1 cellular context compared by ENCODE assay signal in the genomic region with DNA sequence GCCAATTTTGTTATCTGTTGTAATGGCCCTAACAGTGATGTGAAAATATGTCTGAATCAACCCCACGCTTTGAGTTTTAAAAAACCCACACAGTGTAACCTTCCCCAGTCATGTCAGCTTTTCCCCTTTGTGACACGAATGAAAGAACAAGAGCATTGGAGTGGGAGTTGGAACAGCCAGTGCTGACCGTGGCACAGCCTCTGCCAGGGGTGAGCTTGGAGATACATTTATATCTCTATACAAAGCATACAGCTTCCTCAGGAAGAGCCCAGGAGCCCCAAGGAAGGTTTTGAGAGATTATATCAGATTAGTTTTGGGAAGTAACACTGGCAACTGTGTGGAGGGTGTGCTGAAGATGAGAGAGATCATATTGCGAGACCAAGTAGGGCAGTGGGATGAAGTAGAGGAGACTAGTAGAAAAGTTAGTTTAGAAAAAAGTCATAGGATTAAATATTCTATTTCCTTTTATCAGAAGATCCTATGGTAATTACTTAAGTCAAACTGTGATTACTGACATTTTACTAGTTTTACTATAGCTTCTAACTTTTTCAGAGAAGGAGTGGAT.
TF ChIP-seq lines count a peak whose summit lies in the region.

No MANE protein-coding gene starts in this region.

TF ChIP-seq in K562, 482 proteins besides CTCF, POLR2A, EP300 and RAD21 (continued from another document and continues in another):
- TF ChIP-seq, protein P1, sequence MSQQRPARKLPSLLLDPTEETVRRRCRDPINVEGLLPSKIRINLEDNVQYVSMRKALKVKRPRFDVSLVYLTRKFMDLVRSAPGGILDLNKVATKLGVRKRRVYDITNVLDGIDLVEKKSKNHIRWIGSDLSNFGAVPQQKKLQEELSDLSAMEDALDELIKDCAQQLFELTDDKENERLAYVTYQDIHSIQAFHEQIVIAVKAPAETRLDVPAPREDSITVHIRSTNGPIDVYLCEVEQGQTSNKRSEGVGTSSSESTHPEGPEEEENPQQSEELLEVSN (IDR thresholded peaks at IDR 0.05; ENCODE audit: borderline replicate concordance in 1 of 2, extremely low read depth in 1 of 2, insufficient read depth in 1 of 2, insufficient read length in 1 of 2, low read depth in 1 of 2, low read length in 1 of 2, poor library complexity in 1 of 2, severe bottlenecking in 1 of 2), result no peak
- TF ChIP-seq HMG20A (CRISPR knock-in tag; conservative IDR thresholded peaks at IDR 0.05) (no peak), DPF2 (IDR thresholded peaks at IDR 0.05) (0 out of 2 replicates have a peak, but pooled peaks have one; percentile 27), SP2 (IDR thresholded peaks at IDR 0.05; ENCODE audit: extremely low read depth, low read depth, low read length, poor library complexity, severe bottlenecking) (no peak), TBL1XR1 (IDR thresholded peaks at IDR 0.05; ENCODE audit: low read length in 2 of 2) (no peak), LARP7 (IDR thresholded peaks at IDR 0.05) (no peak), ZNF253 (CRISPR knock-in tag; conservative IDR thresholded peaks at IDR 0.05) (no peak), IFI16 (CRISPR knock-in tag; IDR thresholded peaks at IDR 0.05) (no peak), MBD2 (IDR thresholded peaks at IDR 0.05; ENCODE audit: borderline replicate concordance, low read depth) (no peak), ZNF699 (CRISPR knock-in tag; IDR thresholded peaks at IDR 0.05; ENCODE audit: insufficient replicate concordance) (no peak), ZNF239 (CRISPR knock-in tag; IDR thresholded peaks at IDR 0.05) (no peak), CHD4 (IDR thresholded peaks at IDR 0.05; ENCODE audit: insufficient read depth, insufficient replicate concordance, low read depth, low read length, poor library complexity, severe bottlenecking) (no peak), ZNF717 (CRISPR knock-in tag; IDR thresholded peaks at IDR 0.05) (no peak), ZNF311 (CRISPR knock-in tag; IDR thresholded peaks at IDR 0.05) (0 out of 2 replicates have a peak, but pooled peaks have one; percentile 11), SMAD2 (IDR thresholded peaks at IDR 0.05; ENCODE audit: low read depth, low read length) (no peak), SNRNP70 (optimal IDR thresholded peaks at IDR 0.05; ENCODE audit: low read depth, low read length) (no peak), TCF7L2 (IDR thresholded peaks at IDR 0.05; ENCODE audit: low read depth, low read length) (no peak), MYNN (IDR thresholded peaks at IDR 0.05) (no peak), MYNN (CRISPR knock-in tag; IDR thresholded peaks at IDR 0.05) (no peak), SAP30 (IDR thresholded peaks at IDR 0.05; ENCODE audit: borderline replicate concordance, insufficient read depth, low read depth, low read length, poor library complexity, severe bottlenecking) (no peak), MAZ (CRISPR knock-in tag; conservative IDR thresholded peaks at IDR 0.05 in 1 of 2, IDR thresholded peaks at IDR 0.05 in 1 of 2) (0 out of 4 replicates have a peak, but pooled peaks of 1 of the 2 experiments have one; percentile 38), JUNB (CRISPR knock-in tag; conservative IDR thresholded peaks at IDR 0.05) (no peak), ARID1B (IDR thresholded peaks at IDR 0.05) (0 out of 2 replicates have a peak, but pooled peaks have one; percentile 37), NFE2L1 (tag; IDR thresholded peaks at IDR 0.05; ENCODE audit: borderline replicate concordance, low read depth) (no peak), PURB (CRISPR knock-in tag; IDR thresholded peaks at IDR 0.05; ENCODE audit: low read depth) (no peak), PML (IDR thresholded peaks at IDR 0.05; ENCODE audit: low read length) (no peak), ZNF408 (CRISPR knock-in tag; IDR thresholded peaks at IDR 0.05; ENCODE audit: low read depth) (no peak), ZNF830 (CRISPR knock-in tag; IDR thresholded peaks at IDR 0.05) (no peak), ZKSCAN1 (IDR thresholded peaks at IDR 0.05; ENCODE audit: low read depth, low read length) (no peak)
- TF ChIP-seq, protein P2, sequence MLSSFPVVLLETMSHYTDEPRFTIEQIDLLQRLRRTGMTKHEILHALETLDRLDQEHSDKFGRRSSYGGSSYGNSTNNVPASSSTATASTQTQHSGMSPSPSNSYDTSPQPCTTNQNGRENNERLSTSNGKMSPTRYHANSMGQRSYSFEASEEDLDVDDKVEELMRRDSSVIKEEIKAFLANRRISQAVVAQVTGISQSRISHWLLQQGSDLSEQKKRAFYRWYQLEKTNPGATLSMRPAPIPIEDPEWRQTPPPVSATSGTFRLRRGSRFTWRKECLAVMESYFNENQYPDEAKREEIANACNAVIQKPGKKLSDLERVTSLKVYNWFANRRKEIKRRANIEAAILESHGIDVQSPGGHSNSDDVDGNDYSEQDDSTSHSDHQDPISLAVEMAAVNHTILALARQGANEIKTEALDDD (IDR thresholded peaks at IDR 0.05), result peak; percentile 96
- TF ChIP-seq, protein P3, sequence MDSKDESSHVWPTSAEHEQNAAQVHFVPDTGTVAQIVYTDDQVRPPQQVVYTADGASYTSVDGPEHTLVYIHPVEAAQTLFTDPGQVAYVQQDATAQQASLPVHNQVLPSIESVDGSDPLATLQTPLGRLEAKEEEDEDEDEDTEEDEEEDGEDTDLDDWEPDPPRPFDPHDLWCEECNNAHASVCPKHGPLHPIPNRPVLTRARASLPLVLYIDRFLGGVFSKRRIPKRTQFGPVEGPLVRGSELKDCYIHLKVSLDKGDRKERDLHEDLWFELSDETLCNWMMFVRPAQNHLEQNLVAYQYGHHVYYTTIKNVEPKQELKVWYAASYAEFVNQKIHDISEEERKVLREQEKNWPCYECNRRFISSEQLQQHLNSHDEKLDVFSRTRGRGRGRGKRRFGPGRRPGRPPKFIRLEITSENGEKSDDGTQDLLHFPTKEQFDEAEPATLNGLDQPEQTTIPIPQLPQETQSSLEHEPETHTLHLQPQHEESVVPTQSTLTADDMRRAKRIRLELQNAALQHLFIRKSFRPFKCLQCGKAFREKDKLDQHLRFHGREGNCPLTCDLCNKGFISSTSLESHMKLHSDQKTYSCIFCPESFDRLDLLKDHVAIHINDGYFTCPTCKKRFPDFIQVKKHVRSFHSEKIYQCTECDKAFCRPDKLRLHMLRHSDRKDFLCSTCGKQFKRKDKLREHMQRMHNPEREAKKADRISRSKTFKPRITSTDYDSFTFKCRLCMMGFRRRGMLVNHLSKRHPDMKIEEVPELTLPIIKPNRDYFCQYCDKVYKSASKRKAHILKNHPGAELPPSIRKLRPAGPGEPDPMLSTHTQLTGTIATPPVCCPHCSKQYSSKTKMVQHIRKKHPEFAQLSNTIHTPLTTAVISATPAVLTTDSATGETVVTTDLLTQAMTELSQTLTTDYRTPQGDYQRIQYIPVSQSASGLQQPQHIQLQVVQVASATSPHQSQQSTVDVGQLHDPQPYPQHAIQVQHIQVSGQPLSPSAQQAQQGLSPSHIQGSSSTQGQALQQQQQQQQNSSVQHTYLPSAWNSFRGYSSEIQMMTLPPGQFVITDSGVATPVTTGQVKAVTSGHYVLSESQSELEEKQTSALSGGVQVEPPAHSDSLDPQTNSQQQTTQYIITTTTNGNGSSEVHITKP (IDR thresholded peaks at IDR 0.05; ENCODE audit: partially characterized antibody), result peak; percentile 42
- TF ChIP-seq, protein P4, sequence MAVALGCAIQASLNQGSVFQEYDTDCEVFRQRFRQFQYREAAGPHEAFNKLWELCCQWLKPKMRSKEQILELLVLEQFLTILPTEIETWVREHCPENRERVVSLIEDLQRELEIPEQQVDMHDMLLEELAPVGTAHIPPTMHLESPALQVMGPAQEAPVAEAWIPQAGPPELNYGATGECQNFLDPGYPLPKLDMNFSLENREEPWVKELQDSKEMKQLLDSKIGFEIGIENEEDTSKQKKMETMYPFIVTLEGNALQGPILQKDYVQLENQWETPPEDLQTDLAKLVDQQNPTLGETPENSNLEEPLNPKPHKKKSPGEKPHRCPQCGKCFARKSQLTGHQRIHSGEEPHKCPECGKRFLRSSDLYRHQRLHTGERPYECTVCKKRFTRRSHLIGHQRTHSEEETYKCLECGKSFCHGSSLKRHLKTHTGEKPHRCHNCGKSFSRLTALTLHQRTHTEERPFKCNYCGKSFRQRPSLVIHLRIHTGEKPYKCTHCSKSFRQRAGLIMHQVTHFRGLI (CRISPR knock-in tag; IDR thresholded peaks at IDR 0.05), result no peak
- TF ChIP-seq, protein P5, sequence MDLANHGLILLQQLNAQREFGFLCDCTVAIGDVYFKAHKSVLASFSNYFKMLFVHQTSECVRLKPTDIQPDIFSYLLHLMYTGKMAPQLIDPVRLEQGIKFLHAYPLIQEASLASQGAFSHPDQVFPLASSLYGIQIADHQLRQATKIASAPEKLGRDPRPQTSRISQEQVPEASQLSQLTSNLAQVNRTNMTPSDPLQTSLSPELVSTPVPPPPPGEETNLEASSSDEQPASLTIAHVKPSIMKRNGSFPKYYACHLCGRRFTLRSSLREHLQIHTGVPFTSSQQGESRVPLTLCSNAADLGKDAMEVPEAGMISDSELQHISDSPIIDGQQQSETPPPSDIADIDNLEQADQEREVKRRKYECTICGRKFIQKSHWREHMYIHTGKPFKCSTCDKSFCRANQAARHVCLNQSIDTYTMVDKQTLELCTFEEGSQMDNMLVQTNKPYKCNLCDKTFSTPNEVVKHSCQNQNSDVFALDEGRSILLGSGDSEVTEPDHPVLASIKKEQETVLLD (IDR thresholded peaks at IDR 0.05), result peak; percentile 44; the same call in 1 of the 2 replicates
- TF ChIP-seq, protein P6, sequence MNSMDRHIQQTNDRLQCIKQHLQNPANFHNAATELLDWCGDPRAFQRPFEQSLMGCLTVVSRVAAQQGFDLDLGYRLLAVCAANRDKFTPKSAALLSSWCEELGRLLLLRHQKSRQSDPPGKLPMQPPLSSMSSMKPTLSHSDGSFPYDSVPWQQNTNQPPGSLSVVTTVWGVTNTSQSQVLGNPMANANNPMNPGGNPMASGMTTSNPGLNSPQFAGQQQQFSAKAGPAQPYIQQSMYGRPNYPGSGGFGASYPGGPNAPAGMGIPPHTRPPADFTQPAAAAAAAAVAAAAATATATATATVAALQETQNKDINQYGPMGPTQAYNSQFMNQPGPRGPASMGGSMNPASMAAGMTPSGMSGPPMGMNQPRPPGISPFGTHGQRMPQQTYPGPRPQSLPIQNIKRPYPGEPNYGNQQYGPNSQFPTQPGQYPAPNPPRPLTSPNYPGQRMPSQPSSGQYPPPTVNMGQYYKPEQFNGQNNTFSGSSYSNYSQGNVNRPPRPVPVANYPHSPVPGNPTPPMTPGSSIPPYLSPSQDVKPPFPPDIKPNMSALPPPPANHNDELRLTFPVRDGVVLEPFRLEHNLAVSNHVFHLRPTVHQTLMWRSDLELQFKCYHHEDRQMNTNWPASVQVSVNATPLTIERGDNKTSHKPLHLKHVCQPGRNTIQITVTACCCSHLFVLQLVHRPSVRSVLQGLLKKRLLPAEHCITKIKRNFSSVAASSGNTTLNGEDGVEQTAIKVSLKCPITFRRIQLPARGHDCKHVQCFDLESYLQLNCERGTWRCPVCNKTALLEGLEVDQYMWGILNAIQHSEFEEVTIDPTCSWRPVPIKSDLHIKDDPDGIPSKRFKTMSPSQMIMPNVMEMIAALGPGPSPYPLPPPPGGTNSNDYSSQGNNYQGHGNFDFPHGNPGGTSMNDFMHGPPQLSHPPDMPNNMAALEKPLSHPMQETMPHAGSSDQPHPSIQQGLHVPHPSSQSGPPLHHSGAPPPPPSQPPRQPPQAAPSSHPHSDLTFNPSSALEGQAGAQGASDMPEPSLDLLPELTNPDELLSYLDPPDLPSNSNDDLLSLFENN (IDR thresholded peaks at IDR 0.05; ENCODE audit: low read depth in 2 of 2, low read length in 2 of 2), result no peak
- TF ChIP-seq, protein P7, sequence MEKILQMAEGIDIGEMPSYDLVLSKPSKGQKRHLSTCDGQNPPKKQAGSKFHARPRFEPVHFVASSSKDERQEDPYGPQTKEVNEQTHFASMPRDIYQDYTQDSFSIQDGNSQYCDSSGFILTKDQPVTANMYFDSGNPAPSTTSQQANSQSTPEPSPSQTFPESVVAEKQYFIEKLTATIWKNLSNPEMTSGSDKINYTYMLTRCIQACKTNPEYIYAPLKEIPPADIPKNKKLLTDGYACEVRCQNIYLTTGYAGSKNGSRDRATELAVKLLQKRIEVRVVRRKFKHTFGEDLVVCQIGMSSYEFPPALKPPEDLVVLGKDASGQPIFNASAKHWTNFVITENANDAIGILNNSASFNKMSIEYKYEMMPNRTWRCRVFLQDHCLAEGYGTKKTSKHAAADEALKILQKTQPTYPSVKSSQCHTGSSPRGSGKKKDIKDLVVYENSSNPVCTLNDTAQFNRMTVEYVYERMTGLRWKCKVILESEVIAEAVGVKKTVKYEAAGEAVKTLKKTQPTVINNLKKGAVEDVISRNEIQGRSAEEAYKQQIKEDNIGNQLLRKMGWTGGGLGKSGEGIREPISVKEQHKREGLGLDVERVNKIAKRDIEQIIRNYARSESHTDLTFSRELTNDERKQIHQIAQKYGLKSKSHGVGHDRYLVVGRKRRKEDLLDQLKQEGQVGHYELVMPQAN (IDR thresholded peaks at IDR 0.05; ENCODE audit: borderline replicate concordance), result no peak
- TF ChIP-seq, protein P8, sequence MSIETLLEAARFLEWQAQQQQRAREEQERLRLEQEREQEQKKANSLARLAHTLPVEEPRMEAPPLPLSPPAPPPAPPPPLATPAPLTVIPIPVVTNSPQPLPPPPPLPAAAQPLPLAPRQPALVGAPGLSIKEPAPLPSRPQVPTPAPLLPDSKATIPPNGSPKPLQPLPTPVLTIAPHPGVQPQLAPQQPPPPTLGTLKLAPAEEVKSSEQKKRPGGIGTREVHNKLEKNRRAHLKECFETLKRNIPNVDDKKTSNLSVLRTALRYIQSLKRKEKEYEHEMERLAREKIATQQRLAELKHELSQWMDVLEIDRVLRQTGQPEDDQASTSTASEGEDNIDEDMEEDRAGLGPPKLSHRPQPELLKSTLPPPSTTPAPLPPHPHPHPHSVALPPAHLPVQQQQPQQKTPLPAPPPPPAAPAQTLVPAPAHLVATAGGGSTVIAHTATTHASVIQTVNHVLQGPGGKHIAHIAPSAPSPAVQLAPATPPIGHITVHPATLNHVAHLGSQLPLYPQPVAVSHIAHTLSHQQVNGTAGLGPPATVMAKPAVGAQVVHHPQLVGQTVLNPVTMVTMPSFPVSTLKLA (conservative IDR thresholded peaks at IDR 0.05), result no peak
- TF ChIP-seq, protein P9, sequence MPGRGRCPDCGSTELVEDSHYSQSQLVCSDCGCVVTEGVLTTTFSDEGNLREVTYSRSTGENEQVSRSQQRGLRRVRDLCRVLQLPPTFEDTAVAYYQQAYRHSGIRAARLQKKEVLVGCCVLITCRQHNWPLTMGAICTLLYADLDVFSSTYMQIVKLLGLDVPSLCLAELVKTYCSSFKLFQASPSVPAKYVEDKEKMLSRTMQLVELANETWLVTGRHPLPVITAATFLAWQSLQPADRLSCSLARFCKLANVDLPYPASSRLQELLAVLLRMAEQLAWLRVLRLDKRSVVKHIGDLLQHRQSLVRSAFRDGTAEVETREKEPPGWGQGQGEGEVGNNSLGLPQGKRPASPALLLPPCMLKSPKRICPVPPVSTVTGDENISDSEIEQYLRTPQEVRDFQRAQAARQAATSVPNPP (IDR thresholded peaks at IDR 0.05; ENCODE audit: borderline replicate concordance, insufficient read depth, insufficient read length), result no peak
- TF ChIP-seq, protein P10, sequence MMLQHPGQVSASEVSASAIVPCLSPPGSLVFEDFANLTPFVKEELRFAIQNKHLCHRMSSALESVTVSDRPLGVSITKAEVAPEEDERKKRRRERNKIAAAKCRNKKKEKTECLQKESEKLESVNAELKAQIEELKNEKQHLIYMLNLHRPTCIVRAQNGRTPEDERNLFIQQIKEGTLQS (IDR thresholded peaks at IDR 0.05), result no peak
- TF ChIP-seq, protein P10 (CRISPR knock-in tag; conservative IDR thresholded peaks at IDR 0.05), result no peak
